Comparison of ENCODE assay signal across 31 cellular contexts in genomic region chr11:8105666-8106065, GRCh38. TPM values are rescaled to one million over a fixed set of nuclear protein-coding genes. Genes with fewer than 3 reads are reported as not detected.
"Had no signal": no experiment of that assay in that cellular context is flagged by ENCODE, and none has a peak within 500 bp of the region (broad histone marks: within the 10 kb centered on the region; RNA-seq: fewer than 3 reads in every experiment).

No MANE protein-coding gene starts in this region.

- H3K4me3 ChIP-seq: MG63, SJSA1 had no signal

- H3K9me3 Mint-ChIP-seq: activated naive CD4-positive, alpha-beta T cell treated with anti-CD3 and anti-CD28 coated beads, Interleukin-2, amount 50 U/mL, for 72 hours; WTC11 had no signal

- H3K27ac ChIP-seq: KMS-11, SJSA1 had no signal

- DNase-seq: activated CD4-positive, alpha-beta T cell treated with anti-CD3 and anti-CD28 coated beads for 48 hours; activated CD4-positive, alpha-beta T cell treated with anti-CD3 and anti-CD28 coated beads, Interleukin-2, amount 50 U/mL, for 4 hours; activated CD4-positive, CD25-positive, alpha-beta regulatory T cell treated with anti-CD3 and anti-CD28 coated beads, Interleukin-2, amount 50 U/mL, for 72 hours; activated CD8-positive, alpha-beta memory T cell treated with anti-CD3 and anti-CD28 coated beads, Interleukin-2, amount 50 U/mL, for 48 hours; activated CD8-positive, alpha-beta T cell treated with anti-CD3 and anti-CD28 coated beads, Interleukin-2, amount 10 ng/mL, durations not matched to agents 7 days and 5 days; activated effector memory CD4-positive, alpha-beta T cell treated with anti-CD3 and anti-CD28 coated beads, Interleukin-2, amount 50 U/mL, for 16 hours; activated naive CD4-positive, alpha-beta T cell treated with Interleukin-2 at 50 U/mL for 16 hours; activated T-cell treated with anti-CD3 and anti-CD28 coated beads, Interleukin-2, amount 50 U/mL, for 1 hour; anterior cingulate cortex; caudate nucleus; MG63; MV-4-11; NCI-H1092 treated with DMSO at 0.1 percent for 48 hours; NCI-H1417 treated with DMSO at 0.1 percent for 48 hours; NCI-H1694; NCI-H2029; NCI-H2107; NCI-H345; NCI-H510A; NCI-H526 treated with DMSO at 0.1 percent for 48 hours; NCI-H82; OCI-M1; RPMI8226; SHP77; SW 1271 had no signal

- H3K36me3 Mint-ChIP-seq: activated naive CD4-positive, alpha-beta T cell treated with anti-CD3 and anti-CD28 coated beads, Interleukin-2, amount 50 U/mL, for 72 hours had no signal

- H3K36me3 ChIP-seq: SJSA1 had no signal

- H3K4me1 ChIP-seq: SJSA1 had no signal

- H3K27me3 ChIP-seq: MG63, SJSA1 had no signal

- H3K4me1 Mint-ChIP-seq: WTC11 had no signal

- H3K9me3 ChIP-seq: MG63, SJSA1 had no signal

- H3K4me3 Mint-ChIP-seq: activated CD8-positive, alpha-beta T cell treated with anti-CD3 and anti-CD28 coated beads, Interleukin-2, amount 10 ng/mL, durations not matched to agents 7 days and 5 days; WTC11 had no signal

- ATAC-seq: activated CD8-positive, alpha-beta T cell treated with anti-CD3 and anti-CD28 coated beads, Interleukin-2, amount 10 ng/mL, durations not matched to agents 7 days and 5 days; activated naive CD4-positive, alpha-beta T cell treated with anti-CD3 and anti-CD28 coated beads, Interleukin-2, amount 50 U/mL, for 72 hours; Panc1; SK-N-SH treated with all-trans-retinoic acid at 6 μM for 48 hours; WTC11 had no signal

RNA-seq across cellular contexts. Expression of gene TUB, which starts 24.7 kb away (rescaled TPM):
- total RNA-seq: activated CD8-positive, alpha-beta T cell treated with anti-CD3 and anti-CD28 coated beads, Interleukin-2, amount 10 ng/mL, durations not matched to agents 7 days and 5 days had no signal
